ENCODE assay signal across 24 cellular contexts in the genomic region with DNA sequence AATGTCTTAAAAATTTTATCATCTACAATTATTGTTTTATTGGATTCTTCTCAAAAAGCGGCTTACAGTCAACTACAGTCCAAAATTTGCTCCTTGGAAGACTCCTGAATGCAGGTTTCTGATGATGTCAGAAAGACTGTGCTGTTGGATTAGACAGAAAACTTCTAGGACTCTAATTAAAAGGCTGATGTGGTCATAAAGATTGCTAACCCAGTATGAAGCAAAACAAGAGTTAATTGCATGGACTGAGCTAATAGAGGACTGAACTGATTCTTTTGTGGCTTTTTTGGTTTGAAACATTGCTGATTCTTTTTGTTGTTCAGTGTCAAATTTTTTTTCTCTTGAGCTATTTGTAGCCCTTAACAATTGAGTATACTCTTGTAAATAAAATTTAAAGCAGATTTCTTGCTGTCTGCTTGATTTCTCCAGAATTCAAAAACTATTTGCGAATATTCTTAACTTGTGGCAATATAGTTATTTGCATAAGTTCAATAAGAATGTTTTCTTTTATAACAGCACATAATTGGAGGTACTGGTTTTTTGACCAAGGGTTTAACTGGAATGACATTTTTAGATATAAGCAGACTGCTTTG. TPM values are rescaled to one million over a fixed set of nuclear protein-coding genes. Genes with fewer than 3 reads are reported as not detected.
DNase-seq lines count a peak whose midpoint lies in the region; ATAC-seq, FAIRE-seq and TF ChIP-seq lines count a peak whose summit lies in the region.
"Had no signal": no experiment of that assay in that cellular context is flagged by ENCODE, and none has a peak within 500 bp of the region (broad histone marks: within the 10 kb centered on the region; RNA-seq: fewer than 3 reads in every experiment).

No MANE protein-coding gene starts in this region.

- peak overlapping the region; percentile 67 for H3K4me2 ChIP-seq in KMS-11
- no peak overlapping the region for H3K4me2 ChIP-seq in GM12878 (ENCODE audit: control insufficient read depth, insufficient read depth)
- H3K4me2 ChIP-seq: BLaER1 had no signal

- no peaks in the 10 kb centered on the region for H3K79me2 ChIP-seq in KMS-11 (ENCODE audit: insufficient read depth, low read depth)
- H3K79me2 ChIP-seq in GM12878 (ENCODE audit: control insufficient read depth, insufficient read depth, low read length), result no peaks in the 10 kb centered on the region

- H3K4me3 ChIP-seq in HEK293 (ENCODE audit: low read depth, low read length), result no peak overlapping the region
- no peak overlapping the region for H3K4me3 ChIP-seq in KMS-11 (IDR thresholded peaks at IDR 0.05; ENCODE audit: insufficient read depth, low read depth, low read length)
- H3K4me3 ChIP-seq in GM12878, result no peak overlapping the region
- H3K4me3 ChIP-seq: BLaER1 had no signal

- TF ChIP-seq RAD21 in GM12878 (IDR thresholded peaks at IDR 0.05; ENCODE audit: insufficient read depth, low read depth, low read length), result no peak

- POLR2A ChIA-PET in HEK293 (lab: Yijun Ruan, JAX) (interaction anchor here (0.5 kb wide), 1 partner anchor 466 kb away, joined by 7 read pairs; no protein-coding TSS in a partner anchor), GM12878 (lab: Charles Lee) (interaction anchor here (1.4 kb wide), 1 partner anchor 10 kb away, joined by 3 read pairs; no protein-coding TSS in a partner anchor)

- no TSS peak for BruUV-seq in GM12878 (replicated peaks; lab: Mats Ljungman, UMichigan)

- TF ChIP-seq EP300 in GM12878 (IDR thresholded peaks at IDR 0.05; ENCODE audit: borderline replicate concordance in 1 of 2, control insufficient read depth in 1 of 2, low read depth in 2 of 2, low read length in 2 of 2), result no peak

- in situ Hi-C loops in GM12878 (cut with MboI), result no loop called here

- no peak overlapping the region for H3K27ac ChIP-seq in HEK293 (ENCODE audit: extremely low read depth, low read depth, low read length)
- peak overlapping the region; percentile 46 for H3K27ac ChIP-seq in KMS-11
- no peak overlapping the region for H3K27ac ChIP-seq in GM12878 (ENCODE audit: control insufficient read depth, insufficient read depth)
- H3K27ac ChIP-seq: BLaER1 had no signal

- no peaks in the 10 kb centered on the region for H3K36me3 ChIP-seq in HEK293 (ENCODE audit: control insufficient read depth in 2 of 2, insufficient read depth in 1 of 2, low read length in 2 of 2)
- H3K36me3 ChIP-seq in KMS-11 (ENCODE audit: insufficient read depth), result no peaks in the 10 kb centered on the region
- H3K36me3 ChIP-seq in GM12878 (ENCODE audit: control insufficient read depth in 2 of 2, insufficient read depth in 2 of 2, low read length in 1 of 2), result no peaks in the 10 kb centered on the region
- H3K36me3 ChIP-seq: BE2C, BLaER1 had no signal

- H3K27me3 ChIP-seq in KMS-11 (ENCODE audit: insufficient read depth, low read depth), result no peaks in the 10 kb centered on the region
- H3K27me3 ChIP-seq in GM12878 (replicated peaks in 1 of 2; ENCODE audit: control insufficient read depth in 2 of 2, insufficient read depth in 2 of 2, low read length in 1 of 2), result no peaks in the 10 kb centered on the region
- H3K27me3 ChIP-seq: BLaER1 had no signal

- no peaks in the 10 kb centered on the region for H3K4me1 ChIP-seq in HEK293 (ENCODE audit: control insufficient read depth, insufficient read depth, low read length)
- H3K4me1 ChIP-seq in KMS-11 (ENCODE audit: low read depth, poor library complexity, severe bottlenecking), result peaks cover 46% of the 10 kb centered on the region
- H3K4me1 ChIP-seq in GM12878 (ENCODE audit: control insufficient read depth, insufficient read depth, low read length), result peaks cover 4% of the 10 kb centered on the region; the same call in 1 of the 2 replicates
- H3K4me1 ChIP-seq: BE2C, BLaER1 had no signal

- ATAC-seq in GM12878, result no peak

- H3K9ac ChIP-seq in KMS-11, result no peak overlapping the region
- H3K9ac ChIP-seq in GM12878 (ENCODE audit: control insufficient read depth, insufficient read depth, low read length), result no peak overlapping the region
- H3K9ac ChIP-seq: BLaER1 had no signal

- H4K20me1 ChIP-seq in KMS-11 (ENCODE audit: insufficient read depth) (no peaks in the 10 kb centered on the region), GM12878 (ENCODE audit: control insufficient read depth, insufficient read depth) (no peaks in the 10 kb centered on the region)
- H4K20me1 ChIP-seq: BLaER1 had no signal

- CTCF ChIA-PET in HEK293 (lab: Yijun Ruan, JAX) (no interaction called here), GM12878 (lab: Yijun Ruan, JAX) (interaction anchor here (0.6 to 0.9 kb wide), 2 partner anchors 12 to 247 kb away, joined by 3 read pairs; no protein-coding TSS in a partner anchor)

- no peak for TF ChIP-seq CTCF in HEK293 (tag by site-specific recombination; IDR thresholded peaks at IDR 0.05)
- no peak for TF ChIP-seq CTCF in KMS-11 (conservative IDR thresholded peaks at IDR 0.05; ENCODE audit: low read depth, low read length)
- TF ChIP-seq CTCF in GM12878 (IDR thresholded peaks at IDR 0.05 in 2 of 3, conservative IDR thresholded peaks at IDR 0.05 in 1 of 3; ENCODE audit: control insufficient read depth in 2 of 3, extremely low read depth in 1 of 3, insufficient read depth in 1 of 3, low read depth in 3 of 3, low read length in 3 of 3), result no peak

- DNase-seq in GM12878 (ENCODE audit: low read depth, low spot score), result no peak
- DNase-seq in hepatic stellate cell (ENCODE audit: low spot score), result no peak
- DNase-seq in stimulated activated CD4-positive, alpha-beta T cell treated with anti-CD3 and anti-CD28 coated beads, Interleukin-4, amount 100 ng/mL, for 24 hours, result no peak
- no peak for DNase-seq in middle frontal gyrus (ENCODE audit: extremely low spot score, low spot score)
- DNase-seq: 8988T; ACHN; BE2C; C1 segment of cervical spinal cord; CD4-positive, alpha-beta memory T cell; CD4-positive, CD25-positive, alpha-beta regulatory T cell; CD8-positive, alpha-beta memory T cell; COR-L47; DMS 273 treated with DMSO at 0.1 percent for 48 hours; DMS153; DMS53; DMS79; DND-41; EL; GDM1 had no signal

- H3K9me3 ChIP-seq in HEK293 (ENCODE audit: control insufficient read depth, insufficient read depth, low read depth, low read length), result no peaks in the 10 kb centered on the region
- no peaks in the 10 kb centered on the region for H3K9me3 ChIP-seq in GM12878 (replicated peaks; ENCODE audit: control insufficient read depth, insufficient read depth, low read length)
- H3K9me3 ChIP-seq: BE2C had no signal

- RAD21 ChIA-PET in GM12878 (lab: Charles Lee; ENCODE audit: unreplicated experiment), result interaction anchor here (1.0 to 1.6 kb wide), 3 partner anchors 29 to 33 kb away, joined by 3 to 5 read pairs (median 3); a partner anchor contains a TSS

- FAIRE-seq in GM12878 (lab: Jason Lieb, UNC), result no peak
- FAIRE-seq: A204.1, GM19239 had no signal

- WGBS in GM12878 (ENCODE audit: insufficient coverage, insufficient replicate concordance, low lambda C conversion rate, missing lambda C conversion rate), result 53% methylated on average over 2 of the region's 2 CpGs

- H2AFZ ChIP-seq in KMS-11 (ENCODE audit: low read depth), result peak overlapping the region; percentile 3; the same call in 1 of the 2 replicates
- H2AFZ ChIP-seq in GM12878 (ENCODE audit: control insufficient read depth, low read depth, low read length), result no peak overlapping the region

- no peak for TF ChIP-seq POLR2A in GM12878 (IDR thresholded peaks at IDR 0.05; ENCODE audit: low read depth, low read length)

- intact Hi-C loops in GM12878 (cut with micrococcal nuclease; ENCODE audit: unreplicated experiment), result no loop called here

- SMC1A ChIA-PET in GM12878 (lab: Charles Lee; ENCODE audit: uncharacterized antibody, unreplicated experiment), result interaction anchor here (1.3 to 2.0 kb wide), 3 partner anchors 10 to 78 kb away, joined by 3 to 4 read pairs (median 3); no protein-coding TSS in a partner anchor

TF ChIP-seq in GM12878, 131 proteins besides CTCF, POLR2A, EP300 and RAD21 (continues in another document):
- TF ChIP-seq MEF2B (IDR thresholded peaks at IDR 0.05; ENCODE audit: partially characterized antibody, poor library complexity, severe bottlenecking) (peak; percentile 23), ATF7 (IDR thresholded peaks at IDR 0.05; ENCODE audit: low read depth) (peak; percentile 34; the same call in 1 of the 2 replicates), MTA2 (IDR thresholded peaks at IDR 0.05; ENCODE audit: low read depth) (peak; percentile 87), RUNX3 (IDR thresholded peaks at IDR 0.05; ENCODE audit: low read length) (peak; percentile 35), BCL11A (IDR thresholded peaks at IDR 0.05; ENCODE audit: low read depth, low read length) (peak; percentile 64; the same call in 1 of the 2 replicates)
- TF ChIP-seq, protein P1, sequence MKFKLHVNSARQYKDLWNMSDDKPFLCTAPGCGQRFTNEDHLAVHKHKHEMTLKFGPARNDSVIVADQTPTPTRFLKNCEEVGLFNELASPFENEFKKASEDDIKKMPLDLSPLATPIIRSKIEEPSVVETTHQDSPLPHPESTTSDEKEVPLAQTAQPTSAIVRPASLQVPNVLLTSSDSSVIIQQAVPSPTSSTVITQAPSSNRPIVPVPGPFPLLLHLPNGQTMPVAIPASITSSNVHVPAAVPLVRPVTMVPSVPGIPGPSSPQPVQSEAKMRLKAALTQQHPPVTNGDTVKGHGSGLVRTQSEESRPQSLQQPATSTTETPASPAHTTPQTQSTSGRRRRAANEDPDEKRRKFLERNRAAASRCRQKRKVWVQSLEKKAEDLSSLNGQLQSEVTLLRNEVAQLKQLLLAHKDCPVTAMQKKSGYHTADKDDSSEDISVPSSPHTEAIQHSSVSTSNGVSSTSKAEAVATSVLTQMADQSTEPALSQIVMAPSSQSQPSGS (IDR thresholded peaks at IDR 0.05; ENCODE audit: low read length), result no peak

RNA-seq across cellular contexts. Expression of a gene that starts 33.1 kb away (rescaled TPM):
- total RNA-seq in GM12878 (2013; cell fraction: nucleolus; rRNA removed), result 45.0 and 52.6 TPM in 2 replicates
- total RNA-seq in GM12878 (2014; rRNA removed) (22.3 and 24.8 TPM in 2 replicates), GM12878 (2014; rRNA removed; fragmentation: Illumina TruSeq; extraction: Trizol) (19.7 and 20.2 TPM in 2 replicates), GM12878 (2021) (35.6 and 37.0 TPM in 2 replicates)
- polyA plus RNA-seq in GM12878 (2011; ENCODE audit: low read depth), result 29.4 TPM
- polyA plus RNA-seq in GM12878 (2011; rRNA removed) (31.2 and 36.2 TPM in 2 replicates), GM12878 (2014; fragmentation: Illumina TruSeq; extraction: Trizol) (30.9 and 35.5 TPM in 2 replicates), GM12878 (2014; fragmentation: Nextera tagmentation; extraction: Ambion mirVana) (10 to 100 TPM; 34.1 to 37.8 TPM), GM12878 (2014; rRNA removed) (22.2 and 24.3 TPM in 2 replicates), GM12878 (2016; fragmentation: Nextera tagmentation; extraction: Ambion mirVana) (10 to 100 TPM; 45.6 to 51.2 TPM)
- 25.4 and 27.3 TPM in 2 replicates for polyA plus RNA-seq in GM12878 (2011; cell fraction: cytosol; rRNA removed)
- 20.8 and 23.2 TPM in 2 replicates for polyA plus RNA-seq in GM12878 (2011; cell fraction: nucleus; rRNA removed)
- polyA plus RNA-seq in GM12878 (2012), result 30.4 and 37.0 TPM in 2 replicates
- polyA minus RNA-seq in GM12878 (2011; rRNA and poly(A)+ RNA removed), result 28.6 and 33.3 TPM in 2 replicates
- polyA minus RNA-seq in GM12878 (2011; cell fraction: cytosol; rRNA and poly(A)+ RNA removed), result 14.2 and 15.3 TPM in 2 replicates
- 15.6 and 24.3 TPM in 2 replicates for polyA minus RNA-seq in GM12878 (2011; cell fraction: nucleus; rRNA and poly(A)+ RNA removed)
